Comparison of ENCODE assay signal across 32 cellular contexts in genomic region chr4:31649878-31650277, GRCh38.
"Had no signal": no experiment of that assay in that cellular context is flagged by ENCODE, and none has a peak within 500 bp of the region (broad histone marks: within the 10 kb centered on the region; RNA-seq: fewer than 3 reads in every experiment).

No MANE protein-coding gene starts in this region.

- H3K4me1 ChIP-seq: esophagus muscularis mucosa, foreskin keratinocyte, gastroesophageal sphincter had no signal

- H3K4me1 Mint-ChIP-seq: activated CD4-positive, alpha-beta memory T cell treated with anti-CD3 and anti-CD28 coated beads, Interleukin-2, amount 10 ng/mL, durations not matched to agents 7 days and 5 days; activated CD4-positive, alpha-beta T cell treated with anti-CD3 and anti-CD28 coated beads, Interleukin-2, amount 10 ng/mL, durations not matched to agents 7 days and 5 days; activated naive CD4-positive, alpha-beta T cell treated with anti-CD3 and anti-CD28 coated beads, Interleukin-2, amount 10 ng/mL, durations not matched to agents 7 days and 5 days; activated naive CD8-positive, alpha-beta T cell treated with anti-CD3 and anti-CD28 coated beads, Interleukin-2, amount 10 ng/mL, durations not matched to agents 7 days and 5 days; central memory CD8-positive, alpha-beta T cell; endodermal cell; T-helper 17 cell had no signal

- H3K27me3 Mint-ChIP-seq: activated CD4-positive, alpha-beta memory T cell treated with anti-CD3 and anti-CD28 coated beads, Interleukin-2, amount 10 ng/mL, durations not matched to agents 7 days and 5 days; activated CD4-positive, alpha-beta T cell treated with anti-CD3 and anti-CD28 coated beads, Interleukin-2, amount 10 ng/mL, durations not matched to agents 7 days and 5 days; activated naive CD4-positive, alpha-beta T cell treated with anti-CD3 and anti-CD28 coated beads, Interleukin-2, amount 10 ng/mL, durations not matched to agents 7 days and 5 days; activated naive CD8-positive, alpha-beta T cell treated with anti-CD3 and anti-CD28 coated beads, Interleukin-2, amount 10 ng/mL, durations not matched to agents 7 days and 5 days; activated T-cell treated with anti-CD3 and anti-CD28 coated beads, Interleukin-2, amount 50 U/mL, for 24 hours; central memory CD8-positive, alpha-beta T cell; dendritic cell treated with granulocyte-macrophage colony-stimulating factor and Interleukin-4, amounts not matched to agents 40 ng/mL and 50 ng/mL, for 4 days; T-helper 17 cell had no signal

- ATAC-seq: activated naive CD4-positive, alpha-beta T cell treated with anti-CD3 and anti-CD28 coated beads, Interleukin-2, amount 50 U/mL, for 72 hours; activated T-cell treated with anti-CD3 and anti-CD28 coated beads, Interleukin-2, amount 50 U/mL, for 72 hours; foreskin keratinocyte; gastroesophageal sphincter; T-helper 17 cell had no signal

- H3K27ac ChIP-seq: brain microvascular endothelial cell, coronary artery, dorsolateral prefrontal cortex, esophagus muscularis mucosa, foreskin keratinocyte, gastroesophageal sphincter had no signal

- H3K9me3 Mint-ChIP-seq: activated CD4-positive, alpha-beta T cell treated with anti-CD3 and anti-CD28 coated beads, Interleukin-2, amount 10 ng/mL, durations not matched to agents 7 days and 5 days; dendritic cell treated with granulocyte-macrophage colony-stimulating factor and Interleukin-4, amounts not matched to agents 40 ng/mL and 50 ng/mL, for 4 days; endodermal cell had no signal

- H3K36me3 Mint-ChIP-seq: activated naive CD4-positive, alpha-beta T cell treated with anti-CD3 and anti-CD28 coated beads, Interleukin-2, amount 10 ng/mL, durations not matched to agents 7 days and 5 days; activated naive CD4-positive, alpha-beta T cell treated with anti-CD3 and anti-CD28 coated beads, Interleukin-2, amount 50 U/mL, for 72 hours; activated naive CD8-positive, alpha-beta T cell treated with anti-CD3 and anti-CD28 coated beads, Interleukin-2, amount 10 ng/mL, durations not matched to agents 7 days and 5 days had no signal

- H3K4me3 Mint-ChIP-seq: activated CD4-positive, alpha-beta memory T cell treated with anti-CD3 and anti-CD28 coated beads, Interleukin-2, amount 10 ng/mL, durations not matched to agents 7 days and 5 days; activated CD4-positive, alpha-beta T cell treated with anti-CD3 and anti-CD28 coated beads, Interleukin-2, amount 10 ng/mL, durations not matched to agents 7 days and 5 days; activated naive CD4-positive, alpha-beta T cell treated with anti-CD3 and anti-CD28 coated beads, Interleukin-2, amount 10 ng/mL, durations not matched to agents 7 days and 5 days; activated naive CD8-positive, alpha-beta T cell treated with anti-CD3 and anti-CD28 coated beads, Interleukin-2, amount 10 ng/mL, durations not matched to agents 7 days and 5 days; activated T-cell treated with anti-CD3 and anti-CD28 coated beads, Interleukin-2, amount 50 U/mL, for 24 hours; activated T-cell treated with anti-CD3 and anti-CD28 coated beads, Interleukin-2, amount 50 U/mL, for 72 hours; central memory CD8-positive, alpha-beta T cell; dendritic cell treated with granulocyte-macrophage colony-stimulating factor and Interleukin-4, amounts not matched to agents 40 ng/mL and 50 ng/mL, for 4 days; endodermal cell; T-helper 17 cell; T-helper 2 cell treated with Interferon-gamma antibody and Interleukin-4, amounts not matched to agents 5 μg/mL and 100 μg/mL, for 36 hours had no signal

- FAIRE-seq: astrocyte, bronchial epithelial cell had no signal

- H3K27ac Mint-ChIP-seq: activated CD4-positive, alpha-beta memory T cell treated with anti-CD3 and anti-CD28 coated beads, Interleukin-2, amount 10 ng/mL, durations not matched to agents 7 days and 5 days; activated CD4-positive, alpha-beta T cell treated with anti-CD3 and anti-CD28 coated beads, Interleukin-2, amount 10 ng/mL, durations not matched to agents 7 days and 5 days; activated naive CD4-positive, alpha-beta T cell treated with anti-CD3 and anti-CD28 coated beads, Interleukin-2, amount 10 ng/mL, durations not matched to agents 7 days and 5 days; activated naive CD4-positive, alpha-beta T cell treated with anti-CD3 and anti-CD28 coated beads, Interleukin-2, amount 50 U/mL, for 72 hours; activated naive CD8-positive, alpha-beta T cell treated with anti-CD3 and anti-CD28 coated beads, Interleukin-2, amount 10 ng/mL, durations not matched to agents 7 days and 5 days; activated T-cell treated with anti-CD3 and anti-CD28 coated beads, Interleukin-2, amount 50 U/mL, for 24 hours; activated T-cell treated with anti-CD3 and anti-CD28 coated beads, Interleukin-2, amount 50 U/mL, for 72 hours; dendritic cell treated with granulocyte-macrophage colony-stimulating factor and Interleukin-4, amounts not matched to agents 40 ng/mL and 50 ng/mL, for 4 days; endodermal cell; T-helper 17 cell; T-helper 2 cell treated with Interferon-gamma antibody and Interleukin-4, amounts not matched to agents 5 μg/mL and 100 μg/mL, for 36 hours had no signal

- DNase-seq: activated CD4-positive, alpha-beta memory T cell treated with anti-CD3 and anti-CD28 coated beads, Interleukin-2, amount 10 ng/mL, durations not matched to agents 7 days and 5 days; activated CD4-positive, alpha-beta T cell treated with anti-CD3 and anti-CD28 coated beads for 1 hour; activated CD4-positive, alpha-beta T cell treated with anti-CD3 and anti-CD28 coated beads for 4 hours; activated CD4-positive, alpha-beta T cell treated with anti-CD3 and anti-CD28 coated beads, Interleukin-2, amount 10 ng/mL, durations not matched to agents 7 days and 5 days; activated CD4-positive, alpha-beta T cell treated with anti-CD3 and anti-CD28 coated beads, Interleukin-2, amount 50 U/mL, for 4 hours; activated CD8-positive, alpha-beta memory T cell treated with anti-CD3 and anti-CD28 coated beads, Interleukin-2, amount 50 U/mL, for 48 hours; activated gamma-delta T cell; activated naive CD4-positive, alpha-beta T cell; activated naive CD4-positive, alpha-beta T cell treated with anti-CD3 and anti-CD28 coated beads, Interleukin-2, amount 10 ng/mL, durations not matched to agents 7 days and 5 days; activated naive CD8-positive, alpha-beta T cell treated with anti-CD3 and anti-CD28 coated beads, Interleukin-2, amount 10 ng/mL, durations not matched to agents 7 days and 5 days; activated T-cell treated with anti-CD3 and anti-CD28 coated beads for 4 hours; activated T-cell treated with anti-CD3 and anti-CD28 coated beads, Interleukin-2, amount 50 U/mL, for 24 hours; activated T-cell treated with anti-CD3 and anti-CD28 coated beads, Interleukin-2, amount 50 U/mL, for 72 hours; brain microvascular endothelial cell; dorsolateral prefrontal cortex; effector memory CD4-positive, alpha-beta T cell; endodermal cell; erythroblast; foreskin keratinocyte; head of caudate nucleus; T-helper 1 cell; T-helper 17 cell; T1000 had no signal

- H3K4me3 ChIP-seq: coronary artery, dorsolateral prefrontal cortex, esophagus muscularis mucosa, gastroesophageal sphincter had no signal

- H3K9me3 ChIP-seq: esophagus muscularis mucosa, gastroesophageal sphincter had no signal

- H3K27me3 ChIP-seq: brain microvascular endothelial cell, dorsolateral prefrontal cortex, esophagus muscularis mucosa, foreskin keratinocyte, gastroesophageal sphincter had no signal

- H3K36me3 ChIP-seq: brain microvascular endothelial cell, esophagus muscularis mucosa, gastroesophageal sphincter had no signal
